ENCODE assay signal across 39 cellular contexts in genomic region chr19:35474104-35474503, GRCh38. TPM values are rescaled to one million over a fixed set of nuclear protein-coding genes. Genes with fewer than 3 reads are reported as not detected.
"Had no signal": no experiment of that assay in that cellular context is flagged by ENCODE, and none has a peak within 500 bp of the region (broad histone marks: within the 10 kb centered on the region; RNA-seq: fewer than 3 reads in every experiment).

No MANE protein-coding gene starts in this region.

- FAIRE-seq: astrocyte, TTC549 had no signal

- H3K27ac ChIP-seq: adrenal gland, body of pancreas, brain microvascular endothelial cell, breast epithelium, VCaP had no signal

- H3K36me3 ChIP-seq: adrenal gland, brain microvascular endothelial cell, breast epithelium had no signal

- ATAC-seq: activated CD8-positive, alpha-beta T cell treated with anti-CD3 and anti-CD28 coated beads for 36 hours; activated naive CD4-positive, alpha-beta T cell treated with anti-CD3 and anti-CD28 coated beads, Interleukin-2, amount 50 U/mL, for 72 hours; activated T-cell treated with anti-CD3 and anti-CD28 coated beads, Interleukin-2, amount 50 U/mL, for 4 hours; activated T-cell treated with anti-CD3 and anti-CD28 coated beads, Interleukin-2, amount 50 U/mL, for 72 hours; activated T-helper 17 cell treated with anti-CD3 and anti-CD28 coated beads, Interleukin-2, amount 50 U/mL, for 72 hours; body of pancreas had no signal

- H3K27me3 Mint-ChIP-seq: activated CD4-positive, alpha-beta memory T cell treated with anti-CD3 and anti-CD28 coated beads for 36 hours; activated CD8-positive, alpha-beta T cell treated with anti-CD3 and anti-CD28 coated beads for 36 hours; activated T-helper 17 cell treated with anti-CD3 and anti-CD28 coated beads, Interleukin-2, amount 50 U/mL, for 72 hours had no signal

- H3K27me3 ChIP-seq: adrenal gland, body of pancreas, brain microvascular endothelial cell, breast epithelium had no signal

- H3K4me3 ChIP-seq: adrenal gland, body of pancreas, breast epithelium had no signal

- H3K9me3 Mint-ChIP-seq: activated B cell treated with CpG ODN at 0.5 μM for 24 hours; activated CD4-positive, alpha-beta memory T cell treated with anti-CD3 and anti-CD28 coated beads for 36 hours; activated CD4-positive, alpha-beta T cell treated with anti-CD3 and anti-CD28 coated beads, Interleukin-2, amount 10 ng/mL, durations not matched to agents 24 days and 14 days; activated CD8-positive, alpha-beta T cell treated with anti-CD3 and anti-CD28 coated beads for 36 hours; activated naive CD4-positive, alpha-beta T cell treated with anti-CD3 and anti-CD28 coated beads for 36 hours; activated naive CD4-positive, alpha-beta T cell treated with anti-CD3 and anti-CD28 coated beads, Interleukin-2, amount 50 U/mL, for 72 hours; activated naive CD8-positive, alpha-beta T cell treated with anti-CD3 and anti-CD28 coated beads for 36 hours; activated T-cell treated with anti-CD3 and anti-CD28 coated beads, Interleukin-2, amount 50 U/mL, for 4 hours; activated T-cell treated with anti-CD3 and anti-CD28 coated beads, Interleukin-2, amount 50 U/mL, for 72 hours; activated T-helper 1 cell treated with anti-CD3 and anti-CD28 coated beads, Interleukin-12 subunit alpha, Interleukin-12 subunit beta, Interleukin-2, Interleukin-4 antibody, amounts not matched to agents 30 ng/mL and 10 ng/mL and 1 ng/mL, durations not matched to agents 14 hours and 24 hours and 36 hours; activated T-helper 17 cell treated with anti-CD3 and anti-CD28 coated beads, Interleukin-2, amount 50 U/mL, for 72 hours; T-helper 1 cell treated with Interleukin-12 subunit alpha and Interleukin-12 subunit beta and Interleukin-4 antibody, amounts not matched to agents 30 μg/mL and 1 μg/mL, for 36 hours; T-helper 2 cell treated with Interferon-gamma antibody and Interleukin-4, amounts not matched to agents 5 μg/mL and 100 μg/mL, for 36 hours had no signal

- H3K36me3 Mint-ChIP-seq: activated CD4-positive, alpha-beta memory T cell treated with anti-CD3 and anti-CD28 coated beads for 36 hours; activated naive CD4-positive, alpha-beta T cell treated with anti-CD3 and anti-CD28 coated beads, Interleukin-2, amount 50 U/mL, for 72 hours; activated naive CD8-positive, alpha-beta T cell treated with anti-CD3 and anti-CD28 coated beads for 36 hours had no signal

- H3K4me1 Mint-ChIP-seq: activated B cell treated with CpG ODN at 0.5 μM for 24 hours; activated CD4-positive, alpha-beta T cell treated with anti-CD3 and anti-CD28 coated beads, Interleukin-2, amount 10 ng/mL, durations not matched to agents 24 days and 14 days; activated naive CD8-positive, alpha-beta T cell treated with anti-CD3 and anti-CD28 coated beads for 36 hours; activated T-helper 17 cell treated with anti-CD3 and anti-CD28 coated beads, Interleukin-2, amount 50 U/mL, for 72 hours had no signal

- DNase-seq: activated B cell treated with CpG ODN at 0.5 μM for 24 hours; activated CD4-positive, alpha-beta memory T cell treated with anti-CD3 and anti-CD28 coated beads for 36 hours; activated CD4-positive, alpha-beta T cell treated with anti-CD3 and anti-CD28 coated beads for 4 hours; activated CD4-positive, alpha-beta T cell treated with anti-CD3 and anti-CD28 coated beads, Interleukin-2, amount 10 ng/mL, durations not matched to agents 24 days and 14 days; activated CD4-positive, alpha-beta T cell treated with anti-CD3 and anti-CD28 coated beads, Interleukin-2, amount 50 U/mL, for 1 hour; activated CD4-positive, alpha-beta T cell treated with anti-CD3 and anti-CD28 coated beads, Interleukin-2, amount 50 U/mL, for 4 hours; activated CD4-positive, CD25-positive, alpha-beta regulatory T cell treated with anti-CD3 and anti-CD28 coated beads, Interleukin-2, amount 50 U/mL, for 72 hours; activated CD8-positive, alpha-beta memory T cell treated with anti-CD3 and anti-CD28 coated beads, Interleukin-2, amount 50 U/mL, for 4 hours; activated CD8-positive, alpha-beta T cell treated with anti-CD3 and anti-CD28 coated beads for 36 hours; activated gamma-delta T cell treated with Interleukin-2 at 50 U/mL for 16 hours; activated naive CD4-positive, alpha-beta T cell; activated naive CD4-positive, alpha-beta T cell treated with anti-CD3 and anti-CD28 coated beads for 36 hours; activated naive CD4-positive, alpha-beta T cell treated with anti-CD3 and anti-CD28 coated beads, Interleukin-2, amount 50 U/mL, for 16 hours; activated naive CD8-positive, alpha-beta T cell treated with anti-CD3 and anti-CD28 coated beads for 36 hours; activated T-cell treated with anti-CD3 and anti-CD28 coated beads for 4 hours; activated T-cell treated with anti-CD3 and anti-CD28 coated beads, Interleukin-2, amount 50 U/mL, for 1 hour; activated T-cell treated with anti-CD3 and anti-CD28 coated beads, Interleukin-2, amount 50 U/mL, for 4 hours; activated T-cell treated with anti-CD3 and anti-CD28 coated beads, Interleukin-2, amount 50 U/mL, for 72 hours; adrenal gland; amniotic stem cell; aorta; body of pancreas; brain microvascular endothelial cell; central memory CD4-positive, alpha-beta T cell; T-helper 1 cell; T-helper 2 cell; T-helper 9 cell had no signal

- H3K27ac Mint-ChIP-seq: activated B cell treated with CpG ODN at 0.5 μM for 24 hours; activated CD4-positive, alpha-beta memory T cell treated with anti-CD3 and anti-CD28 coated beads for 36 hours; activated CD4-positive, alpha-beta T cell treated with anti-CD3 and anti-CD28 coated beads, Interleukin-2, amount 10 ng/mL, durations not matched to agents 24 days and 14 days; activated CD8-positive, alpha-beta T cell treated with anti-CD3 and anti-CD28 coated beads for 36 hours; activated naive CD4-positive, alpha-beta T cell treated with anti-CD3 and anti-CD28 coated beads for 36 hours; activated naive CD4-positive, alpha-beta T cell treated with anti-CD3 and anti-CD28 coated beads, Interleukin-2, amount 50 U/mL, for 72 hours; activated naive CD8-positive, alpha-beta T cell treated with anti-CD3 and anti-CD28 coated beads for 36 hours; activated T-cell treated with anti-CD3 and anti-CD28 coated beads, Interleukin-2, amount 50 U/mL, for 72 hours; activated T-helper 1 cell treated with anti-CD3 and anti-CD28 coated beads, Interleukin-12 subunit alpha, Interleukin-12 subunit beta, Interleukin-2, Interleukin-4 antibody, amounts not matched to agents 30 ng/mL and 10 ng/mL and 1 ng/mL, durations not matched to agents 14 hours and 24 hours and 36 hours; activated T-helper 17 cell treated with anti-CD3 and anti-CD28 coated beads, Interleukin-2, amount 50 U/mL, for 72 hours; T-helper 1 cell treated with Interleukin-12 subunit alpha and Interleukin-12 subunit beta and Interleukin-4 antibody, amounts not matched to agents 30 μg/mL and 1 μg/mL, for 36 hours; T-helper 2 cell treated with Interferon-gamma antibody and Interleukin-4, amounts not matched to agents 5 μg/mL and 100 μg/mL, for 36 hours had no signal

- H3K9me3 ChIP-seq: adrenal gland, body of pancreas, breast epithelium had no signal

- H3K4me3 Mint-ChIP-seq: activated B cell treated with CpG ODN at 0.5 μM for 24 hours; activated CD4-positive, alpha-beta memory T cell treated with anti-CD3 and anti-CD28 coated beads for 36 hours; activated CD4-positive, alpha-beta T cell treated with anti-CD3 and anti-CD28 coated beads, Interleukin-2, amount 10 ng/mL, durations not matched to agents 24 days and 14 days; activated CD8-positive, alpha-beta T cell treated with anti-CD3 and anti-CD28 coated beads for 36 hours; activated naive CD4-positive, alpha-beta T cell treated with anti-CD3 and anti-CD28 coated beads for 36 hours; activated naive CD8-positive, alpha-beta T cell treated with anti-CD3 and anti-CD28 coated beads for 36 hours; activated T-cell treated with anti-CD3 and anti-CD28 coated beads, Interleukin-2, amount 50 U/mL, for 4 hours; activated T-cell treated with anti-CD3 and anti-CD28 coated beads, Interleukin-2, amount 50 U/mL, for 72 hours; activated T-helper 1 cell treated with anti-CD3 and anti-CD28 coated beads, Interleukin-12 subunit alpha, Interleukin-12 subunit beta, Interleukin-2, Interleukin-4 antibody, amounts not matched to agents 30 ng/mL and 10 ng/mL and 1 ng/mL, durations not matched to agents 14 hours and 24 hours and 36 hours; activated T-helper 17 cell treated with anti-CD3 and anti-CD28 coated beads, Interleukin-2, amount 50 U/mL, for 72 hours; T-helper 1 cell treated with Interleukin-12 subunit alpha and Interleukin-12 subunit beta and Interleukin-4 antibody, amounts not matched to agents 30 μg/mL and 1 μg/mL, for 36 hours; T-helper 2 cell treated with Interferon-gamma antibody and Interleukin-4, amounts not matched to agents 5 μg/mL and 100 μg/mL, for 36 hours had no signal

- H3K4me1 ChIP-seq: adrenal gland, body of pancreas, breast epithelium had no signal

RNA-seq across cellular contexts. Expression of gene KRTDAP, which starts 16.2 kb away (rescaled TPM):
- total RNA-seq: activated B cell treated with CpG ODN at 0.5 μM for 24 hours; activated CD4-positive, alpha-beta memory T cell treated with anti-CD3 and anti-CD28 coated beads for 36 hours; activated CD4-positive, alpha-beta T cell treated with anti-CD3 and anti-CD28 coated beads, Interleukin-2, amount 10 ng/mL, durations not matched to agents 24 days and 14 days; activated CD8-positive, alpha-beta memory T cell treated with anti-CD3 and anti-CD28 coated beads for 36 hours; activated CD8-positive, alpha-beta T cell treated with anti-CD3 and anti-CD28 coated beads for 36 hours; activated naive CD4-positive, alpha-beta T cell treated with anti-CD3 and anti-CD28 coated beads for 36 hours; activated naive CD4-positive, alpha-beta T cell treated with anti-CD3 and anti-CD28 coated beads, Interleukin-2, amount 50 U/mL, for 72 hours; activated naive CD8-positive, alpha-beta T cell treated with anti-CD3 and anti-CD28 coated beads for 36 hours; activated T-cell treated with anti-CD3 and anti-CD28 coated beads, Interleukin-2, amount 50 U/mL, for 4 hours; activated T-cell treated with anti-CD3 and anti-CD28 coated beads, Interleukin-2, amount 50 U/mL, for 72 hours; activated T-helper 1 cell treated with anti-CD3 and anti-CD28 coated beads, Interleukin-12 subunit alpha, Interleukin-12 subunit beta, Interleukin-2, Interleukin-4 antibody, amounts not matched to agents 30 ng/mL and 10 ng/mL and 1 ng/mL, durations not matched to agents 14 hours and 24 hours and 36 hours; activated T-helper 17 cell treated with anti-CD3 and anti-CD28 coated beads, Interleukin-2, amount 50 U/mL, for 72 hours; adrenal gland; aorta; astrocyte; body of pancreas; breast epithelium; cardiac septum; cerebellum had no signal
- polyA plus RNA-seq: adrenal gland, aorta had no signal

RNA-seq across cellular contexts. Expression of gene FFAR2, which starts 26.0 kb away (rescaled TPM):
- total RNA-seq: activated B cell treated with CpG ODN at 0.5 μM for 24 hours; activated CD4-positive, alpha-beta memory T cell treated with anti-CD3 and anti-CD28 coated beads for 36 hours; activated CD4-positive, alpha-beta T cell treated with anti-CD3 and anti-CD28 coated beads, Interleukin-2, amount 10 ng/mL, durations not matched to agents 24 days and 14 days; activated CD8-positive, alpha-beta memory T cell treated with anti-CD3 and anti-CD28 coated beads for 36 hours; activated CD8-positive, alpha-beta T cell treated with anti-CD3 and anti-CD28 coated beads for 36 hours; activated naive CD4-positive, alpha-beta T cell treated with anti-CD3 and anti-CD28 coated beads for 36 hours; activated naive CD4-positive, alpha-beta T cell treated with anti-CD3 and anti-CD28 coated beads, Interleukin-2, amount 50 U/mL, for 72 hours; activated naive CD8-positive, alpha-beta T cell treated with anti-CD3 and anti-CD28 coated beads for 36 hours; activated T-cell treated with anti-CD3 and anti-CD28 coated beads, Interleukin-2, amount 50 U/mL, for 4 hours; activated T-cell treated with anti-CD3 and anti-CD28 coated beads, Interleukin-2, amount 50 U/mL, for 72 hours; activated T-helper 1 cell treated with anti-CD3 and anti-CD28 coated beads, Interleukin-12 subunit alpha, Interleukin-12 subunit beta, Interleukin-2, Interleukin-4 antibody, amounts not matched to agents 30 ng/mL and 10 ng/mL and 1 ng/mL, durations not matched to agents 14 hours and 24 hours and 36 hours; activated T-helper 17 cell treated with anti-CD3 and anti-CD28 coated beads, Interleukin-2, amount 50 U/mL, for 72 hours; astrocyte; body of pancreas; cerebellum had no signal

RNA-seq across cellular contexts. Expression of gene DMKN, which starts 39.3 kb away (rescaled TPM):
- total RNA-seq: activated CD4-positive, alpha-beta T cell treated with anti-CD3 and anti-CD28 coated beads, Interleukin-2, amount 10 ng/mL, durations not matched to agents 24 days and 14 days; activated T-helper 1 cell treated with anti-CD3 and anti-CD28 coated beads, Interleukin-12 subunit alpha, Interleukin-12 subunit beta, Interleukin-2, Interleukin-4 antibody, amounts not matched to agents 30 ng/mL and 10 ng/mL and 1 ng/mL, durations not matched to agents 14 hours and 24 hours and 36 hours had no signal

RNA-seq across cellular contexts. Expression of gene SBSN, which starts 54.0 kb away (rescaled TPM):
- total RNA-seq: activated B cell treated with CpG ODN at 0.5 μM for 24 hours; activated CD4-positive, alpha-beta T cell treated with anti-CD3 and anti-CD28 coated beads, Interleukin-2, amount 10 ng/mL, durations not matched to agents 24 days and 14 days; activated CD8-positive, alpha-beta memory T cell treated with anti-CD3 and anti-CD28 coated beads for 36 hours; activated CD8-positive, alpha-beta T cell treated with anti-CD3 and anti-CD28 coated beads for 36 hours; activated naive CD4-positive, alpha-beta T cell treated with anti-CD3 and anti-CD28 coated beads for 36 hours; activated naive CD4-positive, alpha-beta T cell treated with anti-CD3 and anti-CD28 coated beads, Interleukin-2, amount 50 U/mL, for 72 hours; activated naive CD8-positive, alpha-beta T cell treated with anti-CD3 and anti-CD28 coated beads for 36 hours; activated T-cell treated with anti-CD3 and anti-CD28 coated beads, Interleukin-2, amount 50 U/mL, for 4 hours; activated T-helper 1 cell treated with anti-CD3 and anti-CD28 coated beads, Interleukin-12 subunit alpha, Interleukin-12 subunit beta, Interleukin-2, Interleukin-4 antibody, amounts not matched to agents 30 ng/mL and 10 ng/mL and 1 ng/mL, durations not matched to agents 14 hours and 24 hours and 36 hours; activated T-helper 17 cell treated with anti-CD3 and anti-CD28 coated beads, Interleukin-2, amount 50 U/mL, for 72 hours; adrenal gland; aorta; body of pancreas; breast epithelium; cardiac septum; cerebellum had no signal

RNA-seq across cellular contexts. Expression of gene GAPDHS, which starts 59.2 kb away (rescaled TPM):
- total RNA-seq: activated B cell treated with CpG ODN at 0.5 μM for 24 hours; activated CD4-positive, alpha-beta memory T cell treated with anti-CD3 and anti-CD28 coated beads for 36 hours; activated CD4-positive, alpha-beta T cell treated with anti-CD3 and anti-CD28 coated beads, Interleukin-2, amount 10 ng/mL, durations not matched to agents 24 days and 14 days; activated CD8-positive, alpha-beta memory T cell treated with anti-CD3 and anti-CD28 coated beads for 36 hours; activated CD8-positive, alpha-beta T cell treated with anti-CD3 and anti-CD28 coated beads for 36 hours; activated naive CD4-positive, alpha-beta T cell treated with anti-CD3 and anti-CD28 coated beads for 36 hours; activated naive CD4-positive, alpha-beta T cell treated with anti-CD3 and anti-CD28 coated beads, Interleukin-2, amount 50 U/mL, for 72 hours; activated naive CD8-positive, alpha-beta T cell treated with anti-CD3 and anti-CD28 coated beads for 36 hours; activated T-cell treated with anti-CD3 and anti-CD28 coated beads, Interleukin-2, amount 50 U/mL, for 4 hours; activated T-cell treated with anti-CD3 and anti-CD28 coated beads, Interleukin-2, amount 50 U/mL, for 72 hours; activated T-helper 1 cell treated with anti-CD3 and anti-CD28 coated beads, Interleukin-12 subunit alpha, Interleukin-12 subunit beta, Interleukin-2, Interleukin-4 antibody, amounts not matched to agents 30 ng/mL and 10 ng/mL and 1 ng/mL, durations not matched to agents 14 hours and 24 hours and 36 hours; activated T-helper 17 cell treated with anti-CD3 and anti-CD28 coated beads, Interleukin-2, amount 50 U/mL, for 72 hours; adrenal gland; aorta; astrocyte; body of pancreas; breast epithelium; cardiac septum; cerebellum had no signal
- polyA plus RNA-seq: adrenal gland, aorta had no signal
